ENCODE assay signal across 13 cellular contexts in the genomic region with DNA sequence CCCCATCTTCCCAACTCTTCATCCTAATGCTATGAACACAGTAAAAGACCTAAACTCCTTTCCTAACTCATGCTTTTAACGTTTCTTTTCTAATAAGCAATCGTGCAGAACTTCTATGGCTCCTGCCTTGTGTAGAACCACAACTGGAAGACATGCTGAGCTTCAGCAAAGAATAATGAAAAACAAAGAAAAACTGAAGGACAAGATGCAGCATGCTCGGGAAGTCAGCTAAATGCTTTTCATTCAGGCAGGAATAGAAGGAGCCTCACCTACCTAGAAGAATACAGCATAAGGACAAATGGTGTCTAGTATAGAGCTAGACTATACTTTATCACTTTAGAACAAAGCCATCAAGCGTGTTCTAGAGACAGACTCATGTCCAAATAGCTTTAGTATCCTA. TPM values are rescaled to one million over a fixed set of nuclear protein-coding genes. Genes with fewer than 3 reads are reported as not detected.
A peak's percentile ranks its signal among the peaks of the same experiment; 100 is the strongest.
DNase-seq lines count a peak whose midpoint lies in the region; ATAC-seq, FAIRE-seq and TF ChIP-seq lines count a peak whose summit lies in the region.
"Had no signal": no experiment of that assay in that cellular context is flagged by ENCODE, and none has a peak within 500 bp of the region (broad histone marks: within the 10 kb centered on the region; RNA-seq: fewer than 3 reads in every experiment).

No MANE protein-coding gene starts in this region.

- H3K9me3 ChIP-seq in A549 (no peaks in the 10 kb centered on the region), SK-N-MC (ENCODE audit: low read depth, low read length) (no peaks in the 10 kb centered on the region), esophagus muscularis mucosa (no peaks in the 10 kb centered on the region), parathyroid adenoma (ENCODE audit: control insufficient read depth, low read length) (no peaks in the 10 kb centered on the region)
- H3K9me3 ChIP-seq: pancreas had no signal

- POLR2A ChIA-PET in A549 (lab: Yijun Ruan, JAX): no interaction called here
- POLR2A ChIA-PET in activated CD4-positive, alpha-beta T cell treated with anti-CD3 and anti-CD28 coated beads for 36 hours (lab: Charles Lee): interaction anchor here (0.6 kb wide), 1 partner anchor 178 kb away, joined by 4 read pairs; no protein-coding TSS in a partner anchor

- peaks cover 3% of the 10 kb centered on the region for H3K79me2 ChIP-seq in parathyroid adenoma

- TF ChIP-seq EP300 in A549 (IDR thresholded peaks at IDR 0.05): no peak
- no peak for TF ChIP-seq EP300 in esophagus muscularis mucosa (IDR thresholded peaks at IDR 0.05)

- TF ChIP-seq POLR2A in A549 (IDR thresholded peaks at IDR 0.05; ENCODE audit: low read length): no peak
- no peak for TF ChIP-seq POLR2A in esophagus muscularis mucosa (IDR thresholded peaks at IDR 0.05; ENCODE audit: low read depth)

- CTCF ChIA-PET in A549 (lab: Yijun Ruan, JAX): interaction anchor here (1.4 to 1.6 kb wide), 2 partner anchors 11 to 23 kb away, joined by 3 to 4 read pairs; no protein-coding TSS in a partner anchor
- CTCF ChIA-PET in activated CD4-positive, alpha-beta T cell treated with anti-CD3 and anti-CD28 coated beads for 36 hours (lab: Charles Lee): interaction anchor here (0.9 to 1.5 kb wide), 2 partner anchors 23 to 62 kb away, joined by 5 to 7 read pairs; no protein-coding TSS in a partner anchor

- H3K4me3 ChIP-seq in A549 (no peak overlapping the region), SK-N-MC (peak overlapping the region; percentile 36), esophagus muscularis mucosa (no peak overlapping the region), parathyroid adenoma (ENCODE audit: low read depth, low read length) (no peak overlapping the region)
- H3K4me3 ChIP-seq: pancreas had no signal

- TF ChIP-seq CTCF in A549 (IDR thresholded peaks at IDR 0.05) (no peak), esophagus muscularis mucosa (IDR thresholded peaks at IDR 0.05) (no peak), parathyroid adenoma (IDR thresholded peaks at IDR 0.05) (no peak)

- H3K9me3 Mint-ChIP-seq in activated CD4-positive, alpha-beta T cell treated with anti-CD3 and anti-CD28 coated beads for 36 hours (ENCODE audit: low read depth): no peaks in the 10 kb centered on the region
- H3K9me3 Mint-ChIP-seq: activated B cell treated with CpG ODN at 0.5 μM for 24 hours, T-cell had no signal

- ATAC-seq in A549: peak in 1 of 2 experiments; percentile 15; a peak in 2 of 6 replicates
- no peak for ATAC-seq in activated CD4-positive, alpha-beta T cell treated with anti-CD3 and anti-CD28 coated beads for 36 hours
- ATAC-seq: T-cell had no signal

- H3K4me1 Mint-ChIP-seq in activated CD4-positive, alpha-beta T cell treated with anti-CD3 and anti-CD28 coated beads for 36 hours: peaks cover 47% of the 10 kb centered on the region

- peak overlapping the region; percentile 45 for H3K4me2 ChIP-seq in A549
- H3K4me2 ChIP-seq in parathyroid adenoma (ENCODE audit: low read length): peak overlapping the region; percentile 36

- DNase-seq in A549 (ENCODE audit: low read depth in 1 of 2, low spot score in 1 of 2) (no peak), SK-N-MC (ENCODE audit: low read depth, low spot score) (no peak), esophagus muscularis mucosa (ENCODE audit: extremely low spot score) (no peak), cerebellar cortex (ENCODE audit: low spot score) (no peak), hypothalamus (lab: John Stamatoyannopoulos, UW) (no peak), DMS 273 (lab: John Stamatoyannopoulos, UW; ENCODE audit: unreplicated experiment) (no peak)
- DNase-seq in activated CD4-positive, alpha-beta T cell treated with anti-CD3 and anti-CD28 coated beads for 36 hours: no peak
- DNase-seq: activated B cell treated with CpG ODN at 0.5 μM for 24 hours, NCI-H524 treated with DMSO at 0.1 percent for 48 hours, T-cell had no signal

- H3K36me3 ChIP-seq in SK-N-MC (ENCODE audit: insufficient read depth, low read length): no peaks in the 10 kb centered on the region
- no peaks in the 10 kb centered on the region for H3K36me3 ChIP-seq in esophagus muscularis mucosa
- no peaks in the 10 kb centered on the region for H3K36me3 ChIP-seq in parathyroid adenoma (ENCODE audit: control insufficient read depth, insufficient read depth, low read length)
- H3K36me3 ChIP-seq: pancreas had no signal

- FAIRE-seq in A549 (lab: Jason Lieb, UNC): no peak
- FAIRE-seq: islet of Langerhans, pancreas had no signal

- peaks cover 63% of the 10 kb centered on the region for H3K4me1 ChIP-seq in A549
- H3K4me1 ChIP-seq in esophagus muscularis mucosa: peaks cover 27 to 89% (median 66%) of the 10 kb centered on the region in 4 donors
- peaks cover 3% of the 10 kb centered on the region for H3K4me1 ChIP-seq in parathyroid adenoma

- TF ChIP-seq RAD21 in A549 (conservative IDR thresholded peaks at IDR 0.05 in 1 of 2, IDR thresholded peaks at IDR 0.05 in 1 of 2): no peak

- H3K27me3 ChIP-seq in esophagus muscularis mucosa: no peaks in the 10 kb centered on the region
- no peaks in the 10 kb centered on the region for H3K27me3 ChIP-seq in parathyroid adenoma (ENCODE audit: control insufficient read depth, insufficient read depth, low read length)
- H3K27me3 ChIP-seq: pancreas had no signal

- no peak overlapping the region for H2AFZ ChIP-seq in parathyroid adenoma

- H3K4me3 Mint-ChIP-seq in activated CD4-positive, alpha-beta T cell treated with anti-CD3 and anti-CD28 coated beads for 36 hours: no peak overlapping the region
- H3K4me3 Mint-ChIP-seq: activated B cell treated with CpG ODN at 0.5 μM for 24 hours, T-cell had no signal

- H3K27me3 Mint-ChIP-seq in activated CD4-positive, alpha-beta T cell treated with anti-CD3 and anti-CD28 coated beads for 36 hours: no peaks in the 10 kb centered on the region
- H3K27me3 Mint-ChIP-seq: activated B cell treated with CpG ODN at 0.5 μM for 24 hours, T-cell had no signal

- H3K27ac ChIP-seq in A549 (peak overlapping the region in 1 of 2 experiments; percentile 55; a peak in 3 of 6 replicates), SK-N-MC (peak overlapping the region; percentile 68), esophagus muscularis mucosa (replicated peaks in 1 of 4) (peak overlapping the region; percentile 16 to 59 (median 30)), parathyroid adenoma (no peak overlapping the region)

- 73% methylated on average over 4 of the region's 4 CpGs for WGBS in A549 (ENCODE audit: missing lambda C conversion rate)
- WGBS in esophagus muscularis mucosa: 49% methylated on average over 4 of the region's 4 CpGs

- peaks cover 5% of the 10 kb centered on the region for H3K36me3 Mint-ChIP-seq in activated CD4-positive, alpha-beta T cell treated with anti-CD3 and anti-CD28 coated beads for 36 hours (ENCODE audit: low read depth)
- H3K36me3 Mint-ChIP-seq: T-cell had no signal

- H3K9ac ChIP-seq in SK-N-MC (ENCODE audit: insufficient read length): peak overlapping the region; percentile 6
- no peak overlapping the region for H3K9ac ChIP-seq in parathyroid adenoma

- H3K27ac Mint-ChIP-seq in activated CD4-positive, alpha-beta T cell treated with anti-CD3 and anti-CD28 coated beads for 36 hours: no peak overlapping the region
- H3K27ac Mint-ChIP-seq: activated B cell treated with CpG ODN at 0.5 μM for 24 hours had no signal

- intact Hi-C loops in esophagus muscularis mucosa (cut with DNase I): no loop called here
- intact Hi-C loops in activated CD4-positive, alpha-beta T cell treated with anti-CD3 and anti-CD28 coated beads for 36 hours (cut with DNase I, micrococcal nuclease): no loop called here

TF ChIP-seq in A549, 52 proteins besides CTCF, POLR2A, EP300 and RAD21:
- no peak for TF ChIP-seq ELK1 (IDR thresholded peaks at IDR 0.05; ENCODE audit: low read depth, low read length)
- no peak for TF ChIP-seq ATOH8 (CRISPR knock-in tag; IDR thresholded peaks at IDR 0.05; ENCODE audit: low read depth)
- no peak for TF ChIP-seq RFX5 (IDR thresholded peaks at IDR 0.05)
- TF ChIP-seq TP53 (CRISPR knock-in tag; IDR thresholded peaks at IDR 0.05): no peak
- no peak for TF ChIP-seq EHF (CRISPR knock-in tag; IDR thresholded peaks at IDR 0.05)
- TF ChIP-seq MAX (IDR thresholded peaks at IDR 0.05): no peak
TF ChIP-seq in A549: peak in this region for 0.

RNA-seq across cellular contexts. Expression of gene LUZP1, which starts 45.9 kb away (rescaled TPM):
- polyA plus RNA-seq in A549 (2011; rRNA removed) (18.3 and 26.2 TPM in 2 replicates), A549 (2017; fragmentation: RNase III; extraction: RNeasy Plus Mini Kit Qiagen cat#74134 plus additional on column Dnase treatment) (17.9 to 18.2 TPM (median 18.0 TPM) in 3 replicates)
- polyA plus RNA-seq in A549 (2012; cell fraction: cytosol; rRNA removed): 4.7 and 6.1 TPM in 2 replicates
- 8.1 and 10.5 TPM in 2 replicates for polyA plus RNA-seq in A549 (2012; cell fraction: nucleus; rRNA removed)
- polyA minus RNA-seq in A549 (2011; rRNA and poly(A)+ RNA removed): 31.8 and 33.3 TPM in 2 replicates
- 10 to 100 TPM; 23.4 to 34.4 (median 27.3) TPM for total RNA-seq in esophagus muscularis mucosa
- 10 to 100 TPM; 13.2 to 13.6 TPM for total RNA-seq in activated CD4-positive, alpha-beta T cell treated with anti-CD3 and anti-CD28 coated beads for 36 hours
